23 cellular contexts compared by ENCODE assay signal in genomic region chr1:110773813-110774212, GRCh38.
DNase-seq lines count a peak whose midpoint lies in the region; ATAC-seq and TF ChIP-seq lines count a peak whose summit lies in the region.
"Had no signal": no experiment of that assay in that cellular context is flagged by ENCODE, and none has a peak within 500 bp of the region (broad histone marks: within the 10 kb centered on the region; RNA-seq: fewer than 3 reads in every experiment).

No MANE protein-coding gene starts in this region.

- H3K27me3 ChIP-seq in left ventricle myocardium inferior (ENCODE audit: low read depth) (peaks cover 43% of the 10 kb centered on the region), right atrium auricular region (no peaks in the 10 kb centered on the region), SJCRH30 (no peaks in the 10 kb centered on the region)
- H3K27me3 ChIP-seq: BE2C, BLaER1 had no signal

- H3K27me3 Mint-ChIP-seq in central memory CD8-positive, alpha-beta T cell: peaks cover 36% of the 10 kb centered on the region

- H3K9me3 ChIP-seq in left ventricle myocardium inferior (replicated peaks) (peaks cover 5% of the 10 kb centered on the region), right atrium auricular region (no peaks in the 10 kb centered on the region), SJCRH30 (replicated peaks) (no peaks in the 10 kb centered on the region)
- H3K9me3 ChIP-seq: BE2C, BLaER1 had no signal

- ATAC-seq in central memory CD8-positive, alpha-beta T cell (replicated peaks; ENCODE audit: extremely low read depth, poor library complexity, severe bottlenecking): no peak
- ATAC-seq: GM12878 had no signal

- intact Hi-C loops in left ventricle myocardium inferior (cut with micrococcal nuclease): no loop called here

- H3K36me3 ChIP-seq in left ventricle myocardium inferior (no peaks in the 10 kb centered on the region), right atrium auricular region (no peaks in the 10 kb centered on the region), SJCRH30 (no peaks in the 10 kb centered on the region)
- H3K36me3 ChIP-seq: BE2C, BLaER1 had no signal

- H3K4me1 ChIP-seq in left ventricle myocardium inferior: no peaks in the 10 kb centered on the region
- no peaks in the 10 kb centered on the region for H3K4me1 ChIP-seq in right atrium auricular region
- no peaks in the 10 kb centered on the region for H3K4me1 ChIP-seq in SJCRH30
- H3K4me1 ChIP-seq: BE2C had no signal

- H3K9me3 Mint-ChIP-seq in central memory CD8-positive, alpha-beta T cell: no peaks in the 10 kb centered on the region
- H3K9me3 Mint-ChIP-seq: CD4-positive, alpha-beta memory T cell; CD4-positive, CD25-positive, alpha-beta regulatory T cell; CD8-positive, alpha-beta memory T cell had no signal

- H3K4me3 ChIP-seq in left ventricle myocardium inferior (no peak overlapping the region), right atrium auricular region (no peak overlapping the region), SJCRH30 (no peak overlapping the region)
- H3K4me3 ChIP-seq: BLaER1, GM12878 had no signal

- TF ChIP-seq CTCF in left ventricle myocardium inferior (IDR thresholded peaks at IDR 0.05; ENCODE audit: borderline replicate concordance): no peak
- TF ChIP-seq CTCF in right atrium auricular region (IDR thresholded peaks at IDR 0.05): no peak

- H3K4me1 Mint-ChIP-seq in central memory CD8-positive, alpha-beta T cell: peaks cover 6% of the 10 kb centered on the region
- H3K4me1 Mint-ChIP-seq: CD8-positive, alpha-beta memory T cell had no signal

- no peak overlapping the region for H3K4me3 Mint-ChIP-seq in central memory CD8-positive, alpha-beta T cell
- H3K4me3 Mint-ChIP-seq: CD14-positive monocyte; CD4-positive, alpha-beta memory T cell; CD8-positive, alpha-beta memory T cell had no signal

- DNase-seq in left ventricle myocardium inferior (no peak), right atrium auricular region (ENCODE audit: low spot score) (no peak), midbrain (lab: John Stamatoyannopoulos, UW) (no peak), SJCRH30 (no peak)
- DNase-seq in central memory CD8-positive, alpha-beta T cell (ENCODE audit: low spot score in 2 of 2): no peak
- DNase-seq: 8988T; ACHN; BE2C; C1 segment of cervical spinal cord; CD4-positive, alpha-beta memory T cell; CD4-positive, CD25-positive, alpha-beta regulatory T cell; CD8-positive, alpha-beta memory T cell; COR-L47; DMS 273 treated with DMSO at 0.1 percent for 48 hours; DMS153; DMS53; DMS79; DND-41; EL; GDM1 had no signal

- H3K27ac Mint-ChIP-seq in central memory CD8-positive, alpha-beta T cell (ENCODE audit: low read depth): peak overlapping the region; percentile 38
- H3K27ac Mint-ChIP-seq: CD14-positive monocyte; CD4-positive, alpha-beta memory T cell had no signal

- peaks cover 5% of the 10 kb centered on the region for H3K36me3 Mint-ChIP-seq in central memory CD8-positive, alpha-beta T cell (ENCODE audit: insufficient read depth)
- H3K36me3 Mint-ChIP-seq: CD14-positive monocyte; CD4-positive, alpha-beta memory T cell; CD4-positive, CD25-positive, alpha-beta regulatory T cell; CD8-positive, alpha-beta memory T cell had no signal

- H3K27ac ChIP-seq in left ventricle myocardium inferior (replicated peaks) (peak overlapping the region; percentile 44), right atrium auricular region (no peak overlapping the region), SJCRH30 (no peak overlapping the region)
- H3K27ac ChIP-seq: BLaER1 had no signal
